ENCODE assay signal across 8 cellular contexts in the genomic region with DNA sequence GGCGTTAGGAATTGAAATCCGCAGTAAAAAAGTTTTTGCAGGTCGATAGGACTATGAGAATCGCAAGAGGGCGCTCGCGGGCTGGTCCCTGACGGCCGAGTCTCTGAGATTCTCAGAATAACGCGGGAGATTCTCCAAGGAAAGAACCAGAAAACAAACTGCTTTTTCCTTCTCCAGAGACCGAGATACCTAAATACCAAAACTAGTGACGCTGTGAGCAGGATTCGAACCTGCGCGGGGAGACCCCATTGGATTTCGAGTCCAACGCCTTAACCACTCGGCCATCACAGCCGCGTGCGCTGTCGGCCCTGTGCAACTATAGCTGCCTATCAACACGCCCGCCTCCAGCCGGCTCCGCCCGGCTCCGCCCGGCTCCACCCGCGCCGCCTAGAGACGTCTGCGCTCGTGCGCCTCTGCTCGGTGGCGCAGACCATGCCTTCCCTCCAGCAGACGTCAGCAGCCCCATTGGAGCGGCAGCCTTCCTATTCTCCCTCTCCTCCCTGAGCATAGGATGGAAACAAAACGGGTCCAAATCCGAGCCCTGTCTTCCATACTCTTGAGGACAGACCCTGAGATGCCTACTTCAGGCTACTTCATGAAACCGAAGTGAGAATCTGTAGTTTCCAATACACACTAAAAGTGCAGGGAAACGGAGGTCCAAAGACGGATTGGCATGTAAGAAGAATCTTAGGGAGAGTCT. TPM values are rescaled to one million over a fixed set of nuclear protein-coding genes. Genes with fewer than 3 reads are reported as not detected.
DNase-seq lines count a peak whose midpoint lies in the region; ATAC-seq and TF ChIP-seq lines count a peak whose summit lies in the region.

No MANE protein-coding gene starts in this region.

- H3K4me1 ChIP-seq in thoracic aorta (ENCODE audit: control insufficient read depth in 1 of 2, low read depth in 2 of 2), result peaks cover 5 to 34% of the 10 kb centered on the region in 2 donors

- ATAC-seq in omental fat pad (ENCODE audit: low FRiP score) (peak; percentile 91), thoracic aorta (ENCODE audit: insufficient number of reproducible peaks, low FRiP score, low read depth) (peak; percentile 73)

- DNase-seq in GM06990 (ENCODE audit: extremely low read depth, insufficient read length) (peak; percentile 96), HFF-Myc (ENCODE audit: extremely low read depth, low read depth) (peak; percentile 96), NAMALWA (ENCODE audit: low spot score) (peak; percentile 94), SK-MEL-5 (ENCODE audit: low read depth, low spot score) (peak; percentile 99), glomerular endothelial cell (ENCODE audit: extremely low read depth, low read depth, low spot score) (peak; percentile 98), omental fat pad (ENCODE audit: low spot score) (peak; percentile 70), thoracic aorta (ENCODE audit: low spot score) (peak; percentile 83)
- DNase-seq in activated naive CD4-positive, alpha-beta T cell treated with anti-CD3 and anti-CD28 coated beads, Interleukin-2, amount 50 U/mL, for 16 hours, result peak; percentile 95

- no peaks in the 10 kb centered on the region for H3K27me3 ChIP-seq in GM06990 (replicated peaks; ENCODE audit: control insufficient read depth, insufficient read depth, low read length)
- H3K27me3 ChIP-seq in thoracic aorta (replicated peaks; ENCODE audit: insufficient read depth), result no peaks in the 10 kb centered on the region

- in situ Hi-C loops in SK-MEL-5 (cut with HindIII; ENCODE audit: low pct_unique_long_range_greater_than_20kb, low sequenced_read_pairs), result no loop called here

- peak; percentile 84 for TF ChIP-seq CTCF in GM06990 (IDR thresholded peaks at IDR 0.05; ENCODE audit: insufficient read depth, low read length, poor library complexity, severe bottlenecking)
- peak; percentile 86 for TF ChIP-seq CTCF in HFF-Myc (IDR thresholded peaks at IDR 0.05; ENCODE audit: low read depth, low read length, missing control alignments)
- peak in 2 of 3 donors; percentile 71 to 73 for TF ChIP-seq CTCF in omental fat pad (IDR thresholded peaks at IDR 0.05)
- peak; percentile 90 for TF ChIP-seq CTCF in thoracic aorta (IDR thresholded peaks at IDR 0.05)

- H3K36me3 ChIP-seq in GM06990 (ENCODE audit: control insufficient read depth, insufficient read depth, low read length) (peaks cover 25% of the 10 kb centered on the region), thoracic aorta (peaks cover 45% of the 10 kb centered on the region)

- H3K27ac ChIP-seq in thoracic aorta, result peak overlapping the region; percentile 69 to 80

- H3K9me3 ChIP-seq in thoracic aorta, result no peaks in the 10 kb centered on the region

- H3K4me3 ChIP-seq in GM06990 (replicated peaks; ENCODE audit: low read depth, low read length) (peak overlapping the region; percentile 67), HFF-Myc (replicated peaks; ENCODE audit: low read depth, low read length) (peak overlapping the region; percentile 59), thoracic aorta (peak overlapping the region; percentile 49)

RNA-seq across cellular contexts. Expression of gene PER1, which starts 13.4 kb away (rescaled TPM):
- total RNA-seq in SK-MEL-5 (2014; rRNA removed; shearing (Covaris generic)), result 7.7 and 9.7 TPM in 2 replicates
- 10.9 and 11.0 TPM in 2 replicates for polyA plus RNA-seq in SK-MEL-5 (2015; cell fraction: cytosol; rRNA removed)
- 30.2 and 41.5 TPM in 2 replicates for polyA plus RNA-seq in SK-MEL-5 (2015; cell fraction: nucleus; rRNA removed)
- 12.5 and 23.7 TPM in 2 replicates for total RNA-seq in glomerular endothelial cell
- total RNA-seq in omental fat pad, result 100 to 1,000 TPM in 2 of 4 donors, 10 to 100 TPM in 2; 78.8 to 169 (median 122) TPM
- 100 to 1,000 TPM; 175 to 292 TPM for total RNA-seq in thoracic aorta

RNA-seq across cellular contexts. Expression of gene HES7, which starts 14.9 kb away (rescaled TPM):
- not detected in 2 replicates for total RNA-seq in SK-MEL-5 (2014; rRNA removed; shearing (Covaris generic))
- 0.54 TPM in 1 of 2 replicates, not detected in the other for polyA plus RNA-seq in SK-MEL-5 (2015; cell fraction: cytosol; rRNA removed)
- 3.5 and 4.4 TPM in 2 replicates for polyA plus RNA-seq in SK-MEL-5 (2015; cell fraction: nucleus; rRNA removed)
- total RNA-seq in glomerular endothelial cell, result not detected in 2 replicates
- under 1 TPM in 1 of 4 donors, not detected in 3; 0.46 TPM for total RNA-seq in omental fat pad
- total RNA-seq in thoracic aorta, result not detected

RNA-seq across cellular contexts. Expression of gene ALOXE3, which starts 20.5 kb away (rescaled TPM):
- not detected in 2 replicates for total RNA-seq in SK-MEL-5 (2014; rRNA removed; shearing (Covaris generic))
- 0.06 and 0.39 TPM in 2 replicates for polyA plus RNA-seq in SK-MEL-5 (2015; cell fraction: cytosol; rRNA removed)
- polyA plus RNA-seq in SK-MEL-5 (2015; cell fraction: nucleus; rRNA removed), result not detected in 2 replicates
- total RNA-seq in glomerular endothelial cell, result not detected in 2 replicates
- total RNA-seq in omental fat pad, result under 1 TPM in 2 of 4 donors, not detected in 2; 0.09 to 0.24 TPM
- not detected for total RNA-seq in thoracic aorta

RNA-seq across cellular contexts. Expression of gene VAMP2, which starts 23.9 kb away (rescaled TPM):
- total RNA-seq in SK-MEL-5 (2014; rRNA removed; shearing (Covaris generic)), result 3.2 TPM in 2 replicates
- 18.2 and 24.3 TPM in 2 replicates for polyA plus RNA-seq in SK-MEL-5 (2015; cell fraction: cytosol; rRNA removed)
- 75.2 and 93.4 TPM in 2 replicates for polyA plus RNA-seq in SK-MEL-5 (2015; cell fraction: nucleus; rRNA removed)
- total RNA-seq in glomerular endothelial cell, result 10.6 and 13.2 TPM in 2 replicates
- total RNA-seq in omental fat pad, result 10 to 100 TPM; 16.8 to 42.1 (median 21.2) TPM
- total RNA-seq in thoracic aorta, result 10 to 100 TPM; 36.0 to 50.3 TPM

RNA-seq across cellular contexts. Expression of gene TMEM107, which starts 37.4 kb away (rescaled TPM):
- 17.0 and 19.1 TPM in 2 replicates for total RNA-seq in SK-MEL-5 (2014; rRNA removed; shearing (Covaris generic))
- 12.5 and 17.2 TPM in 2 replicates for polyA plus RNA-seq in SK-MEL-5 (2015; cell fraction: cytosol; rRNA removed)
- 22.1 and 27.9 TPM in 2 replicates for polyA plus RNA-seq in SK-MEL-5 (2015; cell fraction: nucleus; rRNA removed)
- total RNA-seq in glomerular endothelial cell, result 24.9 and 25.5 TPM in 2 replicates
- total RNA-seq in omental fat pad, result 10 to 100 TPM; 10.9 to 78.4 (median 34.1) TPM
- total RNA-seq in thoracic aorta, result 10 to 100 TPM in 1 of 2 donors, 1 to 10 TPM in 1; 8.4 to 32.1 TPM

Comparison
In these comparisons a context has a peak if more than half of its experiments do, and no peak if none do; other contexts are left out.
1. Peak in every context shown above with its lines: DNase-seq, ATAC-seq, H3K4me3 ChIP-seq and H3K27ac ChIP-seq.